Comparison of ENCODE assay signal across 18 cellular contexts in the genomic region with DNA sequence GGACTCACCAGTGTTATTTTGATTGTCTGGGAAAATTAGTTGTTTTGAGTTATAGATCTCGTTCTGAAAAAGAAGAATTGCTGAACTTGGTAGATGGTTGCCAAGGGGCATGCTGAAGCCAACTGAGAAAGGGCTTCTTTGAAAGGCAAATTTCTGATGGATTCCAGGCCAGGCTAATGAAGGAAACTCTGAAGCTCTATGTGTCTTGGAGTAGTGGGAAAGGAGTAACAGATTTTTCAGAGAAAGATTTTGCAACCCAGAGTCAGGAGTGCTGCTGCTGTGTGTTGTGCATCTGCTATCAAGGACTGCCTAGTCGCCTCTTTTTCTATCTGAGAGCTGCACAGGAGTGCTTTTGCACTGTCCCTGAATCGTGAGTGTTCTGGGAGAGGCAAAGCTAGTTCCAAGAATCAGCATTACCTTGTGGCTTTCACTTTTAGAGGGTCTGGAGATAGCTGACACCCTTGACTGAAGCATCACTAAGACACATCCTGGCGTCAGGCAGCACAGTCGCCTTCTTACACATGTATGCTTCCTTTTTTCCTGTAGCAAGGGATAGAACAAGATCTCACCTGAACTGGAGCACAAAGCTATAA.
A peak's percentile ranks its signal among the peaks of the same experiment; 100 is the strongest.
DNase-seq lines count a peak whose midpoint lies in the region; ATAC-seq and TF ChIP-seq lines count a peak whose summit lies in the region.
"Had no signal": no experiment of that assay in that cellular context is flagged by ENCODE, and none has a peak within 500 bp of the region (broad histone marks: within the 10 kb centered on the region; RNA-seq: fewer than 3 reads in every experiment).

No MANE protein-coding gene starts in this region.

- peaks cover 24 to 66% (median 40%) of the 10 kb centered on the region in 4 donors for H3K4me1 Mint-ChIP-seq in CD4-positive, alpha-beta memory T cell
- peaks cover 19% of the 10 kb centered on the region; the same call in 2 of the 3 replicates for H3K4me1 Mint-ChIP-seq in GM23338
- peaks cover 18% of the 10 kb centered on the region for H3K4me1 Mint-ChIP-seq in activated T-cell treated with anti-CD3 and anti-CD28 coated beads, Interleukin-2, amount 50 U/mL, for 72 hours (ENCODE audit: low read depth)
- no peaks in the 10 kb centered on the region for H3K4me1 Mint-ChIP-seq in stimulated activated memory B cell treated with anti-CD40 and anti-IgM and Interleukin-4, amounts not matched to agents 10 μg/mL and 1 μg/mL and 100 μg/mL, for 72 hours

- H2AFZ ChIP-seq in GM23338, result peak overlapping the region; percentile 18
- H2AFZ ChIP-seq: parathyroid adenoma had no signal

- peak in 1 of 5 donors; percentile 13 for DNase-seq in CD4-positive, alpha-beta memory T cell
- DNase-seq in GM23338 (ENCODE audit: low spot score) (peak; percentile 22), islet precursor cell (peak; percentile 72), KBM-7 (no peak)
- no peak for DNase-seq in activated T-cell treated with anti-CD3 and anti-CD28 coated beads, Interleukin-2, amount 50 U/mL, for 72 hours
- DNase-seq: activated CD8-positive, alpha-beta memory T cell treated with anti-CD3 and anti-CD28 coated beads, Interleukin-2, amount 50 U/mL, for 48 hours; BE2C; foreskin keratinocyte; NCI-H1092; NCI-H2107; NCI-H69; tibial artery had no signal

- H3K36me3 ChIP-seq in CD4-positive, alpha-beta memory T cell (ENCODE audit: insufficient read depth, low read length), result no peaks in the 10 kb centered on the region
- no peaks in the 10 kb centered on the region for H3K36me3 ChIP-seq in GM23338 (ENCODE audit: insufficient read depth)
- H3K36me3 ChIP-seq: ascending aorta, BE2C, tibial artery had no signal

- H3K9me2 ChIP-seq in GM23338 (ENCODE audit: insufficient read depth), result no peaks in the 10 kb centered on the region

- intact Hi-C loops in CD4-positive, alpha-beta memory T cell (cut with micrococcal nuclease), result loop anchor here (2.0 kb wide), 2 partner anchors 67 to 85 kb away; no protein-coding TSS in a partner anchor

- ATAC-seq in GM23338, result peak; percentile 53
- peak; percentile 57 to 70 for ATAC-seq in activated T-cell treated with anti-CD3 and anti-CD28 coated beads, Interleukin-2, amount 50 U/mL, for 72 hours (replicated peaks in 1 of 2)
- no peak for ATAC-seq in GM18873 (IDR thresholded peaks at IDR 0.05; ENCODE audit: low FRiP score, unreplicated experiment)
- ATAC-seq in stimulated activated memory B cell treated with anti-CD40 and anti-IgM and Interleukin-4, amounts not matched to agents 10 μg/mL and 1 μg/mL and 100 μg/mL, for 72 hours, result no peak
- ATAC-seq: foreskin keratinocyte had no signal

- CTCF ChIA-PET in CD4-positive, alpha-beta memory T cell (lab: Charles Lee; ENCODE audit: partially characterized antibody), result interaction anchor here (1.1 to 3.0 kb wide), 7 partner anchors 8 to 886 kb away, joined by 3 to 13 read pairs (median 6); no protein-coding TSS in a partner anchor

- in situ Hi-C loops in KBM-7 (cut with MboI; ENCODE audit: low pct_unique_long_range_greater_than_20kb, low sequenced_read_pairs), result no loop called here

- no peak overlapping the region; the same call in 1 of the 2 replicates for H3K4me2 ChIP-seq in GM23338
- H3K4me2 ChIP-seq: KMS-11 had no signal

- H3K27me3 Mint-ChIP-seq in CD4-positive, alpha-beta memory T cell, result no peaks in the 10 kb centered on the region
- no peaks in the 10 kb centered on the region for H3K27me3 Mint-ChIP-seq in GM23338 (ENCODE audit: insufficient read depth, low read depth, poor library complexity)
- H3K27me3 Mint-ChIP-seq in activated T-cell treated with anti-CD3 and anti-CD28 coated beads, Interleukin-2, amount 50 U/mL, for 72 hours (ENCODE audit: low read depth), result no peaks in the 10 kb centered on the region
- no peaks in the 10 kb centered on the region for H3K27me3 Mint-ChIP-seq in stimulated activated memory B cell treated with anti-CD40 and anti-IgM and Interleukin-4, amounts not matched to agents 10 μg/mL and 1 μg/mL and 100 μg/mL, for 72 hours

- POLR2A ChIA-PET in CD4-positive, alpha-beta memory T cell (lab: Charles Lee; ENCODE audit: partially characterized antibody), result interaction anchor here (0.6 to 4.3 kb wide), 12 partner anchors 9 to 805 kb away, joined by 3 to 41 read pairs (median 4); no protein-coding TSS in a partner anchor

- TF ChIP-seq CTCF in GM23338 (conservative IDR thresholded peaks at IDR 0.05; ENCODE audit: low read depth in 2 of 2), result no peak

- no peaks in the 10 kb centered on the region for H3K9me3 ChIP-seq in CD4-positive, alpha-beta memory T cell (ENCODE audit: control insufficient read depth in 1 of 2, low read length in 2 of 2)
- H3K9me3 ChIP-seq: ascending aorta, BE2C, tibial artery had no signal

- no peaks in the 10 kb centered on the region for H3K27me3 ChIP-seq in CD4-positive, alpha-beta memory T cell (ENCODE audit: insufficient read depth, low read length)
- H3K27me3 ChIP-seq in GM23338 (ENCODE audit: insufficient read depth), result no peaks in the 10 kb centered on the region
- H3K27me3 ChIP-seq: ascending aorta, BE2C, foreskin keratinocyte, tibial artery had no signal

- no peaks in the 10 kb centered on the region for H4K20me1 ChIP-seq in GM23338 (replicated peaks; ENCODE audit: insufficient read depth)

- peak overlapping the region; percentile 28 for H3K27ac ChIP-seq in CD4-positive, alpha-beta memory T cell (ENCODE audit: low read depth, low read length)
- 0 out of 2 replicates have a peak overlapping the region, but pooled peaks have one; percentile 3 for H3K27ac ChIP-seq in GM23338 (ENCODE audit: low read depth)
- H3K27ac ChIP-seq: ascending aorta, foreskin keratinocyte, HL-60, KMS-11, parathyroid adenoma, tibial artery had no signal

- H3K4me3 ChIP-seq in CD4-positive, alpha-beta memory T cell (ENCODE audit: low read length in 2 of 2), result peak overlapping the region in 1 of 2 donors; percentile 1
- H3K4me3 ChIP-seq in GM23338, result no peak overlapping the region
- H3K4me3 ChIP-seq: ascending aorta, tibial artery had no signal

- H3K36me3 Mint-ChIP-seq in CD4-positive, alpha-beta memory T cell, result peaks cover 0 to 3% of the 10 kb centered on the region in 2 donors
- no peaks in the 10 kb centered on the region; the same call in 2 of the 3 replicates for H3K36me3 Mint-ChIP-seq in GM23338 (ENCODE audit: low read depth)
- no peaks in the 10 kb centered on the region for H3K36me3 Mint-ChIP-seq in activated T-cell treated with anti-CD3 and anti-CD28 coated beads, Interleukin-2, amount 50 U/mL, for 72 hours (ENCODE audit: insufficient read depth in 2 of 2)
- no peaks in the 10 kb centered on the region for H3K36me3 Mint-ChIP-seq in stimulated activated memory B cell treated with anti-CD40 and anti-IgM and Interleukin-4, amounts not matched to agents 10 μg/mL and 1 μg/mL and 100 μg/mL, for 72 hours

- peak overlapping the region; percentile 81 to 96 (median 92) for H3K27ac Mint-ChIP-seq in CD4-positive, alpha-beta memory T cell
- peak overlapping the region; percentile 54 for H3K27ac Mint-ChIP-seq in GM23338
- no peak overlapping the region for H3K27ac Mint-ChIP-seq in activated T-cell treated with anti-CD3 and anti-CD28 coated beads, Interleukin-2, amount 50 U/mL, for 72 hours
- no peak overlapping the region for H3K27ac Mint-ChIP-seq in stimulated activated memory B cell treated with anti-CD40 and anti-IgM and Interleukin-4, amounts not matched to agents 10 μg/mL and 1 μg/mL and 100 μg/mL, for 72 hours

- H3K79me2 ChIP-seq in GM23338 (replicated peaks; ENCODE audit: insufficient read depth), result no peaks in the 10 kb centered on the region

- peaks cover 55% of the 10 kb centered on the region for H3K4me1 ChIP-seq in CD4-positive, alpha-beta memory T cell (ENCODE audit: insufficient read depth, low read length)
- peaks cover 10% of the 10 kb centered on the region for H3K4me1 ChIP-seq in GM23338 (ENCODE audit: insufficient read depth)
- H3K4me1 ChIP-seq: ascending aorta, BE2C, foreskin keratinocyte, tibial artery had no signal

- H3F3A ChIP-seq in GM23338 (replicated peaks; ENCODE audit: low read depth), result no peaks in the 10 kb centered on the region

- peaks cover 0 to 3% (median 0%) of the 10 kb centered on the region in 8 donors for H3K9me3 Mint-ChIP-seq in CD4-positive, alpha-beta memory T cell
- no peaks in the 10 kb centered on the region for H3K9me3 Mint-ChIP-seq in GM23338
- H3K9me3 Mint-ChIP-seq in activated T-cell treated with anti-CD3 and anti-CD28 coated beads, Interleukin-2, amount 50 U/mL, for 72 hours, result no peaks in the 10 kb centered on the region
- H3K9me3 Mint-ChIP-seq in stimulated activated memory B cell treated with anti-CD40 and anti-IgM and Interleukin-4, amounts not matched to agents 10 μg/mL and 1 μg/mL and 100 μg/mL, for 72 hours, result no peaks in the 10 kb centered on the region

- H3K4me3 Mint-ChIP-seq in CD4-positive, alpha-beta memory T cell, result peak overlapping the region; percentile 1 to 79 (median 71)
- H3K4me3 Mint-ChIP-seq in GM23338, result no peak overlapping the region
- H3K4me3 Mint-ChIP-seq in activated T-cell treated with anti-CD3 and anti-CD28 coated beads, Interleukin-2, amount 50 U/mL, for 72 hours, result peak overlapping the region; percentile 49 to 54
- H3K4me3 Mint-ChIP-seq in stimulated activated memory B cell treated with anti-CD40 and anti-IgM and Interleukin-4, amounts not matched to agents 10 μg/mL and 1 μg/mL and 100 μg/mL, for 72 hours, result no peak overlapping the region

TF ChIP-seq in GM23338, 12 proteins besides CTCF, POLR2A, EP300 and RAD21 (continues in another document):
- no peak for TF ChIP-seq CREB1 (CRISPR knock-in tag; IDR thresholded peaks at IDR 0.05; ENCODE audit: low read depth)

Comparison
In these comparisons a context has a peak if more than half of its experiments do, and no peak if none do; other contexts are left out.
1. DNase-seq: peak in GM23338 (single experiment) and islet precursor cell (single experiment); none in activated T-cell treated with anti-CD3 and anti-CD28 coated beads, Interleukin-2, amount 50 U/mL, for 72 hours (0 of 2) and KBM-7 (single experiment).
2. H3K27ac Mint-ChIP-seq: peak in CD4-positive, alpha-beta memory T cell (7 of 7) and GM23338 (single experiment); none in activated T-cell treated with anti-CD3 and anti-CD28 coated beads, Interleukin-2, amount 50 U/mL, for 72 hours (single experiment) and stimulated activated memory B cell treated with anti-CD40 and anti-IgM and Interleukin-4, amounts not matched to agents 10 μg/mL and 1 μg/mL and 100 μg/mL, for 72 hours (single experiment).
3. H3K4me3 Mint-ChIP-seq: peak in CD4-positive, alpha-beta memory T cell (8 of 8) and activated T-cell treated with anti-CD3 and anti-CD28 coated beads, Interleukin-2, amount 50 U/mL, for 72 hours (2 of 2); none in GM23338 (single experiment) and stimulated activated memory B cell treated with anti-CD40 and anti-IgM and Interleukin-4, amounts not matched to agents 10 μg/mL and 1 μg/mL and 100 μg/mL, for 72 hours (single experiment).
4. ATAC-seq: peak in GM23338 (single experiment) and activated T-cell treated with anti-CD3 and anti-CD28 coated beads, Interleukin-2, amount 50 U/mL, for 72 hours (2 of 2); none in GM18873 (single experiment) and stimulated activated memory B cell treated with anti-CD40 and anti-IgM and Interleukin-4, amounts not matched to agents 10 μg/mL and 1 μg/mL and 100 μg/mL, for 72 hours (single experiment).